29 cellular contexts compared by ENCODE assay signal in the genomic region with DNA sequence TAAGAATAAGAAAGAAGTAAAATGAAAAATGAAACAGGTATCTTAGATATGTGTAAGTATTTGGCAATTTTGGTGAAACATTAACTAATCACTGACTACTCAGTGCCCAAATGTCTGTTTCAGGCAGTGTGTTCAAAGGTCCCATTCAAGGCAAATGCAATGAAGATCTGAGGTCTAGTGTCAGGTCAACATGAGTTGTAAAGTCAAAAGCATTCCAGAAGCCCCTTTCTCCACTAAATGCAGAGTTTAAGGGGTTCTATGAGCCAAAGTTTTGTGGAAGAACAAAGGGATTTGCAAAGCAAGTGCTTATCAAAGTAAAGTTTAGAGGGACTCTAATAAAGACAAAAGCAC.
"Had no signal": no experiment of that assay in that cellular context is flagged by ENCODE, and none has a peak within 500 bp of the region (broad histone marks: within the 10 kb centered on the region; RNA-seq: fewer than 3 reads in every experiment).

No MANE protein-coding gene starts in this region.

- H3K4me3 Mint-ChIP-seq: activated CD4-positive, alpha-beta memory T cell treated with anti-CD3 and anti-CD28 coated beads for 36 hours; activated CD4-positive, alpha-beta T cell treated with anti-CD3 and anti-CD28 coated beads, Interleukin-2, amount 10 ng/mL, durations not matched to agents 24 days and 14 days; activated naive CD4-positive, alpha-beta T cell treated with anti-CD3 and anti-CD28 coated beads, Interleukin-2, amount 10 ng/mL, durations not matched to agents 7 days and 5 days; activated naive CD8-positive, alpha-beta T cell treated with anti-CD3 and anti-CD28 coated beads, Interleukin-2, amount 10 ng/mL, durations not matched to agents 7 days and 5 days; effector memory CD8-positive, alpha-beta T cell; naive B cell; nephron progenitor cell had no signal

- DNase-seq: activated CD4-positive, alpha-beta memory T cell treated with anti-CD3 and anti-CD28 coated beads for 36 hours; activated CD4-positive, alpha-beta T cell treated with anti-CD3 and anti-CD28 coated beads, Interleukin-2, amount 10 ng/mL, durations not matched to agents 24 days and 14 days; activated CD4-positive, CD25-positive, alpha-beta regulatory T cell treated with anti-CD3 and anti-CD28 coated beads, Interleukin-2, amount 50 U/mL, for 72 hours; activated CD8-positive, alpha-beta memory T cell treated with anti-CD3 and anti-CD28 coated beads, Interleukin-2, amount 50 U/mL, for 4 hours; activated gamma-delta T cell; activated naive CD4-positive, alpha-beta T cell treated with anti-CD3 and anti-CD28 coated beads, Interleukin-2, amount 10 ng/mL, durations not matched to agents 7 days and 5 days; activated naive CD8-positive, alpha-beta T cell treated with anti-CD3 and anti-CD28 coated beads, Interleukin-2, amount 10 ng/mL, durations not matched to agents 7 days and 5 days; activated T-cell treated with anti-CD3 and anti-CD28 coated beads, Interleukin-2, amount 50 U/mL, for 1 hour; brain microvascular endothelial cell; cortex of kidney; effector memory CD8-positive, alpha-beta T cell; head of caudate nucleus; hypothalamus; kidney glomerular epithelial cell; left ventricle myocardium superior; mammary epithelial cell; naive B cell; nephron progenitor cell; psoas muscle; spleen; stimulated activated CD4-positive, alpha-beta T cell treated with anti-CD3 and anti-CD28 coated beads, Interleukin-2, amount 100 ng/mL, for 48 hours; stimulated activated naive CD4-positive, alpha-beta T cell treated with Interleukin-2 at 50 U/mL for 16 hours; T-helper 2 cell had no signal

- ATAC-seq: effector memory CD8-positive, alpha-beta T cell; left ventricle myocardium superior; psoas muscle had no signal

- H3K4me3 ChIP-seq: ascending aorta, psoas muscle, right atrium auricular region, spleen, tibial nerve had no signal

- H2AFZ ChIP-seq: parathyroid adenoma had no signal

- H3K9me3 ChIP-seq: neutrophil, psoas muscle had no signal

- FAIRE-seq: urothelium cell line had no signal

- H3K36me3 ChIP-seq: ascending aorta, brain microvascular endothelial cell, neutrophil, right atrium auricular region, spleen, tibial nerve had no signal

- H3K79me2 ChIP-seq: parathyroid adenoma had no signal

- H3K4me1 Mint-ChIP-seq: activated CD4-positive, alpha-beta T cell treated with anti-CD3 and anti-CD28 coated beads, Interleukin-2, amount 10 ng/mL, durations not matched to agents 24 days and 14 days; activated naive CD4-positive, alpha-beta T cell treated with anti-CD3 and anti-CD28 coated beads, Interleukin-2, amount 10 ng/mL, durations not matched to agents 7 days and 5 days; activated naive CD8-positive, alpha-beta T cell treated with anti-CD3 and anti-CD28 coated beads, Interleukin-2, amount 10 ng/mL, durations not matched to agents 7 days and 5 days; nephron progenitor cell had no signal

- H3K9ac ChIP-seq: parathyroid adenoma had no signal

- H3K27ac Mint-ChIP-seq: activated CD4-positive, alpha-beta memory T cell treated with anti-CD3 and anti-CD28 coated beads for 36 hours; activated CD4-positive, alpha-beta T cell treated with anti-CD3 and anti-CD28 coated beads, Interleukin-2, amount 10 ng/mL, durations not matched to agents 24 days and 14 days; activated naive CD4-positive, alpha-beta T cell treated with anti-CD3 and anti-CD28 coated beads, Interleukin-2, amount 10 ng/mL, durations not matched to agents 7 days and 5 days; activated naive CD8-positive, alpha-beta T cell treated with anti-CD3 and anti-CD28 coated beads, Interleukin-2, amount 10 ng/mL, durations not matched to agents 7 days and 5 days; effector memory CD8-positive, alpha-beta T cell; nephron progenitor cell had no signal

- H3K27me3 ChIP-seq: ascending aorta, brain microvascular endothelial cell, neutrophil, right atrium auricular region, spleen, tibial nerve had no signal

- H3K27ac ChIP-seq: ascending aorta, brain microvascular endothelial cell, neutrophil, parathyroid adenoma, psoas muscle, right atrium auricular region, spleen, tibial nerve had no signal

- H3K4me1 ChIP-seq: ascending aorta, parathyroid adenoma, psoas muscle, right atrium auricular region, spleen, tibial nerve had no signal
